1 cellular context compared by ENCODE assay signal in genomic region chrX:13778916-13779315, GRCh38.
TF ChIP-seq lines count a peak whose summit lies in the region.

No MANE protein-coding gene starts in this region.

TF ChIP-seq in H1, 55 proteins besides CTCF, POLR2A, EP300 and RAD21:
- TF ChIP-seq ATF3 (IDR thresholded peaks at IDR 0.05; ENCODE audit: insufficient read depth, low read depth, low read length) (no peak), FOSL1 (IDR thresholded peaks at IDR 0.05; ENCODE audit: insufficient read depth, low read depth, low read length) (no peak), BCL11A (IDR thresholded peaks at IDR 0.05; ENCODE audit: low read depth in 2 of 2, low read length in 2 of 2) (no peak), NRF1 (IDR thresholded peaks at IDR 0.05; ENCODE audit: low read depth, low read length) (no peak), EGR1 (IDR thresholded peaks at IDR 0.05; ENCODE audit: borderline replicate concordance, low read depth, low read length) (no peak), ASH2L (IDR thresholded peaks at IDR 0.05; ENCODE audit: low read length) (no peak), CBX8 (IDR thresholded peaks at IDR 0.05; ENCODE audit: borderline replicate concordance, low read depth, low read length) (no peak), HDAC2 (IDR thresholded peaks at IDR 0.05; ENCODE audit: borderline replicate concordance in 1 of 2, low read depth in 2 of 2, low read length in 2 of 2) (no peak), MAX (IDR thresholded peaks at IDR 0.05) (no peak), CHD1 (IDR thresholded peaks at IDR 0.05; ENCODE audit: low read depth, low read length) (no peak), JUN (IDR thresholded peaks at IDR 0.05; ENCODE audit: low read depth, low read length) (no peak), KDM5A (IDR thresholded peaks at IDR 0.05; ENCODE audit: low read length) (no peak), POU5F1 (IDR thresholded peaks at IDR 0.05; ENCODE audit: low read depth, low read length) (no peak), RBBP5 (IDR thresholded peaks at IDR 0.05; ENCODE audit: borderline replicate concordance, low read depth, low read length) (no peak), TAF1 (IDR thresholded peaks at IDR 0.05; ENCODE audit: low read depth, low read length) (no peak), JUND (IDR thresholded peaks at IDR 0.05; ENCODE audit: low read length) (no peak), CBX5 (IDR thresholded peaks at IDR 0.05; ENCODE audit: low read depth, low read length) (no peak), SP2 (IDR thresholded peaks at IDR 0.05; ENCODE audit: low read length) (no peak)
